Comparison of ENCODE assay signal across 8 cellular contexts in genomic region chr4:143911528-143912407, GRCh38. TPM values are rescaled to one million over a fixed set of nuclear protein-coding genes. Genes with fewer than 3 reads are reported as not detected.
DNase-seq lines count a peak whose midpoint lies in the region; ATAC-seq, FAIRE-seq and TF ChIP-seq lines count a peak whose summit lies in the region.
"Not testable (repeated sequence)": the region's sequence is repeated elsewhere in the genome, so short reads cannot be mapped to it uniquely, and the experiment has no call there.

No MANE protein-coding gene starts in this region.

- H3K36me3 ChIP-seq in GM23338 (ENCODE audit: insufficient read depth); colonic mucosa; kidney (ENCODE audit: control insufficient read depth in 1 of 2, insufficient read depth in 2 of 2, low read length in 2 of 2); spleen; aorta (ENCODE audit: control insufficient read depth in 1 of 2, insufficient read depth in 2 of 2, low read length in 1 of 2): not testable (repeated sequence)

- H2AFZ ChIP-seq in GM23338, result peak overlapping the region; percentile 98

- DNase-seq in GM18507 (ENCODE audit: extremely low spot score, insufficient read length, low read depth), result not testable (repeated sequence)
- peak; percentile 71 for DNase-seq in GM23338 (ENCODE audit: low spot score)
- DNase-seq in activated CD8-positive, alpha-beta memory T cell treated with anti-CD3 and anti-CD28 coated beads for 24 hours, result peak; percentile 60
- DNase-seq in colonic mucosa, result peak; percentile 16
- DNase-seq in kidney, result peak; percentile 82
- peak; percentile 88 for DNase-seq in spleen
- DNase-seq in aorta, result peak; percentile 60 to 87

- TF ChIP-seq POLR2A in spleen (IDR thresholded peaks at IDR 0.05), result not testable (repeated sequence)

- 21 to 52% (median 24%) methylated on average over 56 to 59 of the region's 59 CpGs for WGBS in spleen, 5 donors
- 16% methylated on average over 50 to 59 of the region's 59 CpGs for whole genome bisulfite sequencing in aorta, 2 donors

- peak overlapping the region; percentile 57; the same call in 2 of the 3 replicates for H3K4me3 Mint-ChIP-seq in GM23338

- not testable (repeated sequence) for H3K9me3 Mint-ChIP-seq in GM23338

- H3K4me3 ChIP-seq in GM23338 (peak overlapping the region; percentile 48), colonic mucosa (peak overlapping the region; percentile 22), kidney (ENCODE audit: low read length in 2 of 2) (peak overlapping the region; percentile 55), spleen (peak overlapping the region; percentile 25 to 71 (median 36)), aorta (ENCODE audit: low read length in 2 of 2) (peak overlapping the region; percentile 35 to 71)

- H3K27me3 Mint-ChIP-seq in GM23338 (ENCODE audit: insufficient read depth, low read depth, poor library complexity), result not testable (repeated sequence)

- not testable (repeated sequence) for H3K4me1 Mint-ChIP-seq in GM23338

- H3K79me2 ChIP-seq in GM23338 (replicated peaks; ENCODE audit: insufficient read depth), result not testable (repeated sequence)

- not testable (repeated sequence) for H3K27ac Mint-ChIP-seq in GM23338

- not testable (repeated sequence) for H3K4me1 ChIP-seq in GM23338 (ENCODE audit: insufficient read depth); colonic mucosa; kidney (ENCODE audit: control insufficient read depth in 1 of 2, insufficient read depth in 1 of 2, low read depth in 1 of 2, low read length in 2 of 2); spleen; aorta (ENCODE audit: control insufficient read depth in 1 of 2, insufficient read depth in 2 of 2, low read length in 2 of 2)

- peak overlapping the region; percentile 74 for H3K4me2 ChIP-seq in GM23338

- peaks cover 20% of the 10 kb centered on the region for H3K27me3 ChIP-seq in GM23338 (ENCODE audit: insufficient read depth)
- not testable (repeated sequence) for H3K27me3 ChIP-seq in colonic mucosa; spleen (replicated peaks in 1 of 7); aorta (ENCODE audit: control insufficient read depth in 1 of 2, insufficient read depth in 2 of 2, low read length in 1 of 2)

- TF ChIP-seq CTCF in GM23338 (conservative IDR thresholded peaks at IDR 0.05; ENCODE audit: low read depth in 2 of 2); colonic mucosa (IDR thresholded peaks at IDR 0.05); kidney (IDR thresholded peaks at IDR 0.05; ENCODE audit: borderline replicate concordance, extremely low read depth, insufficient read depth); spleen (IDR thresholded peaks at IDR 0.05 in 8 of 11, conservative IDR thresholded peaks at IDR 0.05 in 3 of 11): not testable (repeated sequence)

- FAIRE-seq in GM18507 (lab: Jason Lieb, UNC), result peak; percentile 93
- FAIRE-seq in kidney (lab: Jason Lieb, UNC), result not testable (repeated sequence)

- not testable (repeated sequence) for H3K9me2 ChIP-seq in GM23338 (ENCODE audit: insufficient read depth)

- H4K20me1 ChIP-seq in GM23338 (replicated peaks; ENCODE audit: insufficient read depth), result not testable (repeated sequence)

- H3K36me3 Mint-ChIP-seq in GM23338 (ENCODE audit: low read depth), result not testable (repeated sequence)

- intact Hi-C loops in colonic mucosa (cut with DNase I); kidney (cut with DNase I); spleen (cut with DNase I; ENCODE audit: low total_unique reads): not testable (repeated sequence)
- intact Hi-C loops in aorta (cut with DNase I), result loop anchor here in 1 of 2 donors (10.0 kb wide), 1 partner anchor 347 kb away; no protein-coding TSS in a partner anchor

- not testable (repeated sequence) for H3K9me3 ChIP-seq in colonic mucosa; kidney (ENCODE audit: control insufficient read depth in 1 of 2, low read length in 2 of 2); spleen; aorta (ENCODE audit: control insufficient read depth, low read length)

- not testable (repeated sequence) for H3K27ac ChIP-seq in GM23338 (ENCODE audit: low read depth); colonic mucosa
- H3K27ac ChIP-seq in kidney (ENCODE audit: low read depth in 2 of 2, low read length in 2 of 2), result peak overlapping the region in 1 of 2 donors; percentile 69
- peak overlapping the region in 6 of 8 donors; percentile 44 to 76 (median 64) for H3K27ac ChIP-seq in spleen
- H3K27ac ChIP-seq in aorta (ENCODE audit: low read depth in 1 of 2, low read length in 2 of 2), result peak overlapping the region in 1 of 2 donors; percentile 67

- not testable (repeated sequence) for H3K9ac ChIP-seq in colonic mucosa (ENCODE audit: low read depth in 2 of 2, low read length in 2 of 2); kidney (ENCODE audit: low read length in 2 of 2)

- not testable (repeated sequence) for H3F3A ChIP-seq in GM23338 (replicated peaks; ENCODE audit: low read depth)

- ATAC-seq in GM23338 (peak; percentile 92), HG03571 (IDR thresholded peaks at IDR 0.05; ENCODE audit: unreplicated experiment) (peak; percentile 51), aorta (ENCODE audit: low FRiP score) (peak; percentile 70)

RNA-seq across cellular contexts. Expression of gene GYPE, which starts 6.4 kb away (rescaled TPM):
- not detected in 2 replicates for total RNA-seq in GM23338 (2014; rRNA removed; shearing (Covaris generic))
- polyA plus RNA-seq in GM23338 (2016; fragmentation: Nextera tagmentation; extraction: Ambion mirVana), result 0.24 TPM in 1 of 2 replicates, not detected in the other
- under 1 TPM in 1 of 2 donors, not detected in 1; 0.32 TPM for total RNA-seq in colonic mucosa
- total RNA-seq in kidney, result 0.63 TPM
- polyA plus RNA-seq in kidney (ENCODE audit: insufficient read depth, low read depth, low replicate concordance), result 0.60 TPM
- 10 to 100 TPM in 1 of 7 donors, 1 to 10 TPM in 6; 3.5 to 10.3 (median 4.8) TPM for total RNA-seq in spleen
- polyA plus RNA-seq in spleen, result 1 to 10 TPM; 5.3 to 9.5 (median 9.1) TPM
- total RNA-seq in aorta, result 1 to 10 TPM; 3.9 to 4.0 TPM
- 1 to 10 TPM; 2.4 to 3.4 TPM for polyA plus RNA-seq in aorta
